Comparison of ENCODE assay signal across 11 cellular contexts in the genomic region with DNA sequence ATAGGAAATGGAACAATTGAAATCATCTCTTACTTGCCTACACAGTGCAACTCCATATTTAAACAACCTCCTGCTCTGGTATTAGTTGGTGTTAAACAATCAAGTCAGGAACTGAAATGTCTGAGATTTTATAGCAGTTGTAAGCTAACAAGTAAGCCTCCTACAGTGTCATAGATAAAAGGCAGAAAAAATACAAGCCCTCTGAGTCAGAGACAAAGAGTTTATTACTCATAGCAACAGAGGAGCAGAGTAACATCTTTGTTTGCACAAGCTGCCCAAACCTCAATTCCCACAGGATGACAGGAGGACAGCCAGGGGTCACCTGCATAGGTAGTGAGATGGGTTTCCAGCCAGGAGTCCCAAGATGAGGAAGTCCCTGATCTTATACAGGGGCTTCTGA.
DNase-seq lines count a peak whose midpoint lies in the region; ATAC-seq and TF ChIP-seq lines count a peak whose summit lies in the region.
"Had no signal": no experiment of that assay in that cellular context is flagged by ENCODE, and none has a peak within 500 bp of the region (broad histone marks: within the 10 kb centered on the region; RNA-seq: fewer than 3 reads in every experiment).

No MANE protein-coding gene starts in this region.

- no peaks in the 10 kb centered on the region; the same call in 1 of the 2 replicates for H3K36me3 Mint-ChIP-seq in HFFc6 (ENCODE audit: low read depth)
- H3K36me3 Mint-ChIP-seq: activated naive CD8-positive, alpha-beta T cell treated with anti-CD3 and anti-CD28 coated beads, Interleukin-2, amount 10 ng/mL, durations not matched to agents 7 days and 5 days had no signal

- peak overlapping the region; percentile 88; the same call in 1 of the 2 replicates for H3K27ac Mint-ChIP-seq in HFFc6
- H3K27ac Mint-ChIP-seq: activated naive CD8-positive, alpha-beta T cell treated with anti-CD3 and anti-CD28 coated beads, Interleukin-2, amount 10 ng/mL, durations not matched to agents 7 days and 5 days had no signal

- TF ChIP-seq CTCF in HFFc6 (IDR thresholded peaks at IDR 0.05) (no peak), left lung (IDR thresholded peaks at IDR 0.05) (no peak), BE2C (IDR thresholded peaks at IDR 0.05; ENCODE audit: low read depth, low read length) (no peak), lower lobe of right lung (IDR thresholded peaks at IDR 0.05) (no peak)

- H3K4me3 ChIP-seq in left lung (no peak overlapping the region), BE2C (ENCODE audit: low read depth, low read length) (no peak overlapping the region), lower lobe of right lung (no peak overlapping the region)
- H3K4me3 ChIP-seq: tibial artery had no signal

- H3K4me1 Mint-ChIP-seq in HFFc6 (ENCODE audit: low read depth): peaks cover 12% of the 10 kb centered on the region
- H3K4me1 Mint-ChIP-seq: activated naive CD8-positive, alpha-beta T cell treated with anti-CD3 and anti-CD28 coated beads, Interleukin-2, amount 10 ng/mL, durations not matched to agents 7 days and 5 days had no signal

- no peaks in the 10 kb centered on the region for H3K9me3 ChIP-seq in left lung
- no peaks in the 10 kb centered on the region for H3K9me3 ChIP-seq in BE2C
- H3K9me3 ChIP-seq in lower lobe of right lung: no peaks in the 10 kb centered on the region
- H3K9me3 ChIP-seq: neutrophil, tibial artery had no signal

- DNase-seq in ACHN (peak; percentile 79), HFFc6 (peak; percentile 89), amniotic stem cell (lab: John Stamatoyannopoulos, UW) (peak; percentile 12), left lung (no peak), BE2C (no peak), lower lobe of right lung (no peak), NAMALWA (ENCODE audit: low spot score) (no peak), hippocampal formation (lab: John Stamatoyannopoulos, UW) (no peak)
- DNase-seq: activated naive CD8-positive, alpha-beta T cell treated with anti-CD3 and anti-CD28 coated beads, Interleukin-2, amount 10 ng/mL, durations not matched to agents 7 days and 5 days; tibial artery had no signal

- H3K4me1 ChIP-seq in left lung (no peaks in the 10 kb centered on the region), BE2C (peaks cover 39% of the 10 kb centered on the region), lower lobe of right lung (no peaks in the 10 kb centered on the region)

- intact Hi-C loops in left lung (cut with DNase I): no loop called here
- intact Hi-C loops in lower lobe of right lung (cut with DNase I): no loop called here

- H3K9me3 Mint-ChIP-seq in HFFc6: no peaks in the 10 kb centered on the region
- H3K9me3 Mint-ChIP-seq: activated naive CD8-positive, alpha-beta T cell treated with anti-CD3 and anti-CD28 coated beads, Interleukin-2, amount 10 ng/mL, durations not matched to agents 7 days and 5 days had no signal

- H3K27ac ChIP-seq in left lung (no peak overlapping the region), lower lobe of right lung (no peak overlapping the region)
- H3K27ac ChIP-seq: neutrophil, tibial artery had no signal

- H3K27me3 ChIP-seq in left lung (no peaks in the 10 kb centered on the region), BE2C (no peaks in the 10 kb centered on the region), lower lobe of right lung (ENCODE audit: low read depth) (no peaks in the 10 kb centered on the region)
- H3K27me3 ChIP-seq: tibial artery had no signal

- H3K36me3 ChIP-seq in left lung: no peaks in the 10 kb centered on the region
- H3K36me3 ChIP-seq in BE2C: no peaks in the 10 kb centered on the region
- no peaks in the 10 kb centered on the region for H3K36me3 ChIP-seq in lower lobe of right lung
- H3K36me3 ChIP-seq: neutrophil, tibial artery had no signal

- peak overlapping the region; percentile 7; the same call in 1 of the 2 replicates for H3K4me3 Mint-ChIP-seq in HFFc6
- H3K4me3 Mint-ChIP-seq: activated naive CD8-positive, alpha-beta T cell treated with anti-CD3 and anti-CD28 coated beads, Interleukin-2, amount 10 ng/mL, durations not matched to agents 7 days and 5 days had no signal

- H3K27me3 Mint-ChIP-seq in HFFc6 (ENCODE audit: insufficient read depth): no peaks in the 10 kb centered on the region
- H3K27me3 Mint-ChIP-seq: activated naive CD8-positive, alpha-beta T cell treated with anti-CD3 and anti-CD28 coated beads, Interleukin-2, amount 10 ng/mL, durations not matched to agents 7 days and 5 days had no signal

- in situ Hi-C loops in ACHN (cut with HindIII; ENCODE audit: low pct_ligation_motif_present, low pct_unique_long_range_greater_than_20kb, low sequenced_read_pairs): no loop called here

- ATAC-seq in left lung: peak; percentile 81
- no peak for ATAC-seq in lower lobe of right lung

Comparison
In these comparisons a context has a peak if more than half of its experiments do, and no peak if none do; other contexts are left out.
1. DNase-seq: peak in ACHN (single experiment), HFFc6 (single experiment) and amniotic stem cell (single experiment); none in left lung (0 of 2), BE2C (single experiment), lower lobe of right lung (single experiment), NAMALWA (single experiment) and hippocampal formation (0 of 2).